Comparison of ENCODE assay signal across 21 cellular contexts in genomic region chr7:119046068-119046467, GRCh38.
"Had no signal": no experiment of that assay in that cellular context is flagged by ENCODE, and none has a peak within 500 bp of the region (broad histone marks: within the 10 kb centered on the region; RNA-seq: fewer than 3 reads in every experiment).

No MANE protein-coding gene starts in this region.

- ATAC-seq: esophagus mucosa; gastroesophageal sphincter; heart left ventricle; left lobe of liver; natural killer cell; psoas muscle; right cardiac atrium; stimulated activated memory B cell treated with anti-CD40 and anti-IgM and Interleukin-4, amounts not matched to agents 10 μg/mL and 1 μg/mL and 100 μg/mL, for 72 hours; stimulated activated naive CD8-positive, alpha-beta T cell treated with anti-CD3 and anti-CD28 coated beads, Interleukin-15, Interleukin-2, amounts not matched to agents 100 U/mL and 50 U/mL, for 24 hours had no signal

- DNase-seq: effector CD8-positive, alpha-beta T cell; endodermal cell; foreskin fibroblast; heart left ventricle; kidney; natural killer cell; occipital lobe; ovary; posterior cingulate gyrus; psoas muscle; right cardiac atrium; sigmoid colon; stimulated activated CD4-positive, alpha-beta T cell treated with anti-CD3 and anti-CD28 coated beads, Interleukin-2, amount 100 ng/mL, for 24 hours; stimulated activated CD4-positive, alpha-beta T cell treated with anti-CD3 and anti-CD28 coated beads, Interleukin-4, amount 100 ng/mL, for 24 hours; stimulated activated naive CD8-positive, alpha-beta T cell treated with anti-CD3 and anti-CD28 coated beads, Interleukin-15, Interleukin-2, amounts not matched to agents 100 U/mL and 50 U/mL, for 24 hours; substantia nigra; upper lobe of left lung had no signal
